Comparison of ENCODE assay signal across 1 cellular context in genomic region chr1:3656450-3657095, GRCh38.
TF ChIP-seq lines count a peak whose summit lies in the region.

No MANE protein-coding gene starts in this region.

TF ChIP-seq in HepG2, 621 proteins besides CTCF, POLR2A, EP300 and RAD21:
- TF ChIP-seq RFXAP (CRISPR knock-in tag; IDR thresholded peaks at IDR 0.05; ENCODE audit: borderline replicate concordance) (no peak), KMT2A (CRISPR knock-in tag; IDR thresholded peaks at IDR 0.05) (no peak), EEA1 (CRISPR knock-in tag; IDR thresholded peaks at IDR 0.05; ENCODE audit: borderline replicate concordance) (no peak), KAT8 (CRISPR knock-in tag; IDR thresholded peaks at IDR 0.05) (no peak), ZFP90 (CRISPR knock-in tag; IDR thresholded peaks at IDR 0.05; ENCODE audit: borderline replicate concordance) (no peak)
